In the genomic region with DNA sequence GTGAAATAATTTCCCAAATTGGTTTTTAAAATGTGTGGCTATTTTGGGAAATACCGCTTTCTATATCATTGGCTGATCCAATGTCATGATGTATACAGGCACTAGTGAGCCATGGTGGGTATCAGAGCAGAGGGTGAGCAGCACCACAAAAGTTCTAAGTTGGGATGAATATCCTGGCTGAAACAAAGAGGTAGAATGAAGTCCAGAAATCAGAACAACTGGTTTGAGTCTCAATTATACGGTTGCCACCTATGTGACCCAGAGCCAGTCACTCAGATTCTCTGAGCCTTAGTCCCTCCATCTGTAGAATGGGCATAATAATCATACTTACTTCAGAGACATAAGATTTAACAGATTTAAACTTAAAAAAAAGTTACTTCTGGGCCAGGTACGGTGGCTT, we compare ENCODE assay signal across 31 cellular contexts.
"Had no signal": no experiment of that assay in that cellular context is flagged by ENCODE, and none has a peak within 500 bp of the region (broad histone marks: within the 10 kb centered on the region; RNA-seq: fewer than 3 reads in every experiment).

No MANE protein-coding gene starts in this region.

- H3K4me2 ChIP-seq: neural progenitor cell, smooth muscle cell had no signal

- H3K79me2 ChIP-seq: parathyroid adenoma had no signal

- H3K4me1 Mint-ChIP-seq: natural killer cell; nephron; stimulated activated memory B cell treated with anti-CD40 and anti-IgM and Interleukin-4, amounts not matched to agents 10 μg/mL and 1 μg/mL and 100 μg/mL, for 72 hours; stimulated activated naive CD8-positive, alpha-beta T cell treated with anti-CD3 and anti-CD28 coated beads, Interleukin-15, amount 100 ng/mL, for 72 hours had no signal

- H3K36me3 ChIP-seq: neural progenitor cell, ovary, spleen, suprapubic skin, tibial artery, transverse colon, upper lobe of right lung, vagina had no signal

- H3K9me3 Mint-ChIP-seq: natural killer cell; nephron; neural progenitor cell; stimulated activated memory B cell treated with anti-CD40 and anti-IgM and Interleukin-4, amounts not matched to agents 10 μg/mL and 1 μg/mL and 100 μg/mL, for 72 hours; stimulated activated naive CD8-positive, alpha-beta T cell treated with anti-CD3 and anti-CD28 coated beads, Interleukin-15, amount 100 ng/mL, for 72 hours; type B pancreatic cell had no signal

- H3K9ac ChIP-seq: neural progenitor cell, parathyroid adenoma had no signal

- H3K27me3 Mint-ChIP-seq: progenitor cell of endocrine pancreas; stimulated activated memory B cell treated with anti-CD40 and anti-IgM and Interleukin-4, amounts not matched to agents 10 μg/mL and 1 μg/mL and 100 μg/mL, for 72 hours; stimulated activated naive CD8-positive, alpha-beta T cell treated with anti-CD3 and anti-CD28 coated beads, Interleukin-15, amount 100 ng/mL, for 72 hours; type B pancreatic cell had no signal

- ATAC-seq: natural killer cell; psoas muscle; right cardiac atrium; sciatic nerve; stimulated activated memory B cell treated with anti-CD40 and anti-IgM and Interleukin-4, amounts not matched to agents 10 μg/mL and 1 μg/mL and 100 μg/mL, for 72 hours; stimulated activated naive CD8-positive, alpha-beta T cell treated with anti-CD3 and anti-CD28 coated beads, Interleukin-15, amount 100 ng/mL, for 72 hours; stimulated activated naive CD8-positive, alpha-beta T cell treated with anti-CD3 and anti-CD28 coated beads, Interleukin-15, Interleukin-2, amounts not matched to agents 100 U/mL and 50 U/mL, for 24 hours; upper lobe of right lung had no signal

- H3K27me3 ChIP-seq: neural progenitor cell, ovary, spleen, suprapubic skin, testis, tibial artery, transverse colon, upper lobe of right lung, vagina had no signal

- H3K4me3 Mint-ChIP-seq: natural killer cell; nephron; neural progenitor cell; stimulated activated memory B cell treated with anti-CD40 and anti-IgM and Interleukin-4, amounts not matched to agents 10 μg/mL and 1 μg/mL and 100 μg/mL, for 72 hours; stimulated activated naive CD8-positive, alpha-beta T cell treated with anti-CD3 and anti-CD28 coated beads, Interleukin-15, amount 100 ng/mL, for 72 hours; type B pancreatic cell had no signal

- H3K4me3 ChIP-seq: neural progenitor cell, ovary, psoas muscle, skin epidermis, smooth muscle cell, spleen, suprapubic skin, testis, tibial artery, transverse colon, upper lobe of right lung, vagina had no signal

- H3K27ac ChIP-seq: neural progenitor cell, ovary, parathyroid adenoma, psoas muscle, skin epidermis, spleen, suprapubic skin, testis, tibial artery, transverse colon, upper lobe of right lung, vagina had no signal

- H2AFZ ChIP-seq: neural progenitor cell, parathyroid adenoma had no signal

- H3K27ac Mint-ChIP-seq: natural killer cell; nephron; neural progenitor cell; progenitor cell of endocrine pancreas; stimulated activated memory B cell treated with anti-CD40 and anti-IgM and Interleukin-4, amounts not matched to agents 10 μg/mL and 1 μg/mL and 100 μg/mL, for 72 hours; stimulated activated naive CD8-positive, alpha-beta T cell treated with anti-CD3 and anti-CD28 coated beads, Interleukin-15, amount 100 ng/mL, for 72 hours; type B pancreatic cell had no signal

- H3K4me1 ChIP-seq: parathyroid adenoma, psoas muscle, spleen, suprapubic skin, testis, tibial artery, transverse colon, upper lobe of right lung, vagina had no signal

- H3K36me3 Mint-ChIP-seq: natural killer cell; neural progenitor cell; stimulated activated memory B cell treated with anti-CD40 and anti-IgM and Interleukin-4, amounts not matched to agents 10 μg/mL and 1 μg/mL and 100 μg/mL, for 72 hours; type B pancreatic cell had no signal

- H3K9me3 ChIP-seq: ovary, psoas muscle, spleen, suprapubic skin, testis, tibial artery, transverse colon, upper lobe of right lung, vagina had no signal

- DNase-seq: natural killer cell; occipital lobe; ovary; posterior cingulate gyrus; psoas muscle; right cardiac atrium; spleen; stimulated activated CD4-positive, alpha-beta T cell treated with anti-CD3 and anti-CD28 coated beads, Interleukin-12 subunit alpha, Interleukin-12 subunit beta, amount 100 ng/mL, for 4 hours; stimulated activated CD4-positive, alpha-beta T cell treated with anti-CD3 and anti-CD28 coated beads, Interleukin-1b, Interleukin-23, amount 100 ng/mL, for 48 hours; stimulated activated CD4-positive, alpha-beta T cell treated with anti-CD3 and anti-CD28 coated beads, Interleukin-4, amount 100 ng/mL, for 1 hour; stimulated activated CD4-positive, alpha-beta T cell treated with anti-CD3 and anti-CD28 coated beads, Interleukin-4, amount 100 ng/mL, for 4 hours; stimulated activated CD8-positive, alpha-beta memory T cell treated with anti-CD3 and anti-CD28 coated beads, Interleukin-4, amount 100 ng/mL, for 48 hours; stimulated activated naive CD4-positive, alpha-beta T cell; stimulated activated naive CD8-positive, alpha-beta T cell treated with anti-CD3 and anti-CD28 coated beads, Interleukin-15, amount 100 ng/mL, for 72 hours; stimulated activated naive CD8-positive, alpha-beta T cell treated with anti-CD3 and anti-CD28 coated beads, Interleukin-15, Interleukin-2, amounts not matched to agents 100 U/mL and 50 U/mL, for 24 hours; substantia nigra; testis; tibial artery; transverse colon; upper lobe of right lung had no signal
